28 cellular contexts compared by ENCODE assay signal in the genomic region with DNA sequence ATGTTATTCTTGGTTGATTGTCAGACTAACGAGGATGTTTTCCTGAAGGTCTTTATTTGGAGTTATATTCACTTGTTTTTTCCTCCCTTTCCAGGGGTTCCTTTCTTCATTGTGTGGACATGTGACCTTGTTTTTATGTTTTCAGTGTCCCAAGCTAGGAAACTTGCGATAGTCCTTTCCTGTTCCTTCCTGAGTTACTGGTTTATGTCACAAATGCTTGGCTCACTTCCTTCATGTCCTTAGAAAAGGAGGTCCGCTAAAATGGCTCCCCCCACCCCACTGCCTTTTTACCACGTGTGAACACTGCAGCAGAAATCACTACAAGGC.
A peak's percentile ranks its signal among the peaks of the same experiment; 100 is the strongest.
DNase-seq lines count a peak whose midpoint lies in the region; ATAC-seq, FAIRE-seq and TF ChIP-seq lines count a peak whose summit lies in the region.
"Had no signal": no experiment of that assay in that cellular context is flagged by ENCODE, and none has a peak within 500 bp of the region (broad histone marks: within the 10 kb centered on the region; RNA-seq: fewer than 3 reads in every experiment).

No MANE protein-coding gene starts in this region.

- H3K27ac ChIP-seq in HL-60 (replicated peaks): peak overlapping the region; percentile 74; the same call in 1 of the 2 replicates
- peak overlapping the region; percentile 65 for H3K27ac ChIP-seq in endothelial cell of umbilical vein (ENCODE audit: insufficient read depth, low read depth, low read length)
- peak overlapping the region; percentile 24 for H3K27ac ChIP-seq in right cardiac atrium (ENCODE audit: low read length)
- H3K27ac ChIP-seq: body of pancreas, Peyer's patch had no signal

- DNase-seq in HL-60 (ENCODE audit: low read depth in 1 of 2, low spot score in 1 of 2): no peak
- peak; percentile 95 for DNase-seq in endothelial cell of umbilical vein (ENCODE audit: low read depth, low spot score)
- peak in 1 of 3 donors; percentile 47 for DNase-seq in right cardiac atrium
- peak; percentile 82 for DNase-seq in pulmonary artery endothelial cell (ENCODE audit: low read depth, low spot score)
- no peak for DNase-seq in activated effector memory CD4-positive, alpha-beta T cell treated with Interleukin-2 at 50 U/mL for 16 hours
- DNase-seq in GM13977 (ENCODE audit: low spot score): no peak
- DNase-seq: activated CD8-positive, alpha-beta T cell treated with anti-CD3 and anti-CD28 coated beads, Interleukin-2, amount 10 ng/mL, durations not matched to agents 7 days and 5 days; activated effector memory CD4-positive, alpha-beta T cell treated with anti-CD3 and anti-CD28 coated beads, Interleukin-2, amount 50 U/mL, for 16 hours; activated T-cell treated with anti-CD3 and anti-CD28 coated beads for 4 hours; BE2C; body of pancreas; Caco-2; DMS79; effector memory CD8-positive, alpha-beta T cell; GOT3; Kasumi-1; kidney; midbrain; NCI-H1694 treated with DMSO at 0.1 percent for 48 hours; NCI-H2171 treated with DMSO at 0.1 percent for 48 hours; Peyer's patch; stimulated activated CD4-positive, alpha-beta T cell treated with anti-CD3 and anti-CD28 coated beads, Interleukin-1b, Interleukin-23, amount 100 ng/mL, for 48 hours; T-helper 17 cell had no signal

- in situ Hi-C loops in GM13977 (cut with MboI; ENCODE audit: low pct_unique_long_range_greater_than_20kb, low sequenced_read_pairs, unreplicated experiment): no loop called here

- no peaks in the 10 kb centered on the region for H3K36me3 ChIP-seq in endothelial cell of umbilical vein (ENCODE audit: control insufficient read depth in 2 of 2, extremely low read depth in 1 of 2, insufficient read depth in 2 of 2, low read length in 2 of 2)
- H3K36me3 ChIP-seq: BE2C, esophagus muscularis mucosa, Peyer's patch had no signal

- dilution Hi-C loops in endothelial cell of umbilical vein (cut with MboI; ENCODE audit: extremely low pct_ligation_motif_present, low sequenced_read_pairs): no loop called here

- H3K9me3 ChIP-seq in endothelial cell of umbilical vein (replicated peaks; ENCODE audit: control insufficient read depth, insufficient read depth, low read length) (no peaks in the 10 kb centered on the region), right cardiac atrium (ENCODE audit: control insufficient read depth, low read length) (peaks cover 4% of the 10 kb centered on the region)
- H3K9me3 ChIP-seq: BE2C, body of pancreas, Caco-2, Peyer's patch had no signal

- WGBS in right cardiac atrium: 24% methylated on average over 4 of the region's 4 CpGs

- H3K4me1 ChIP-seq in endothelial cell of umbilical vein (ENCODE audit: control insufficient read depth, extremely low read depth, insufficient read depth, low read length): peaks cover 28% of the 10 kb centered on the region
- H3K4me1 ChIP-seq in right cardiac atrium (ENCODE audit: control insufficient read depth, insufficient read depth, low read length): no peaks in the 10 kb centered on the region
- H3K4me1 ChIP-seq: BE2C, body of pancreas, Caco-2, Peyer's patch had no signal

- POLR2A ChIA-PET in endothelial cell of umbilical vein (lab: Charles Lee): interaction anchor here (0.5 kb wide), 1 partner anchor 264 kb away, joined by 6 read pairs; no protein-coding TSS in a partner anchor

- TF ChIP-seq CTCF in HL-60 (IDR thresholded peaks at IDR 0.05; ENCODE audit: insufficient read depth, low read length) (no peak), endothelial cell of umbilical vein (IDR thresholded peaks at IDR 0.05; ENCODE audit: extremely low read depth in 1 of 2, insufficient read depth in 1 of 2, low read depth in 1 of 2, low read length in 2 of 2) (no peak), GM13977 (IDR thresholded peaks at IDR 0.05; ENCODE audit: extremely low read depth, insufficient read depth, missing control alignments) (no peak)

- no peak for TF ChIP-seq POLR2A in endothelial cell of umbilical vein (IDR thresholded peaks at IDR 0.05; ENCODE audit: low read depth, low read length)

- H3K27me3 ChIP-seq in HL-60 (ENCODE audit: insufficient read depth, poor library complexity, severe bottlenecking): no peaks in the 10 kb centered on the region
- no peaks in the 10 kb centered on the region for H3K27me3 ChIP-seq in endothelial cell of umbilical vein (ENCODE audit: control insufficient read depth in 2 of 2, insufficient read depth in 2 of 2, low read length in 2 of 2)
- no peaks in the 10 kb centered on the region for H3K27me3 ChIP-seq in right cardiac atrium (ENCODE audit: control insufficient read depth, insufficient read depth)
- H3K27me3 ChIP-seq: BE2C, body of pancreas, esophagus muscularis mucosa, Peyer's patch had no signal

- peak; percentile 96 for FAIRE-seq in endothelial cell of umbilical vein (lab: Jason Lieb, UNC)
- FAIRE-seq: kidney had no signal

- intact Hi-C loops in endothelial cell of umbilical vein (cut with micrococcal nuclease) (loop anchor here (1.0 to 5.0 kb wide), 18 partner anchors 16 to 1192 kb away; partner anchors contain the start of gene TCF4), right cardiac atrium (cut with DNase I) (no loop called here)

- H3K79me2 ChIP-seq in endothelial cell of umbilical vein (ENCODE audit: control insufficient read depth, insufficient read depth, low read length): no peaks in the 10 kb centered on the region

- H3K4me3 ChIP-seq in HL-60 (replicated peaks; ENCODE audit: insufficient read depth, low read length) (no peak overlapping the region), endothelial cell of umbilical vein (replicated peaks in 1 of 3; ENCODE audit: insufficient read depth in 1 of 3, low read depth in 1 of 3, low read length in 3 of 3) (no peak overlapping the region), right cardiac atrium (ENCODE audit: low read length) (no peak overlapping the region)
- H3K4me3 ChIP-seq: body of pancreas, esophagus muscularis mucosa, Peyer's patch, skin epidermis had no signal

- H3K9ac ChIP-seq in endothelial cell of umbilical vein (replicated peaks; ENCODE audit: extremely low read depth, insufficient read depth, low read length): peak overlapping the region; percentile 25

- H2AFZ ChIP-seq in endothelial cell of umbilical vein (ENCODE audit: low read depth, low read length): peak overlapping the region; percentile 38

- CTCF ChIA-PET in endothelial cell of umbilical vein (lab: Charles Lee): interaction anchor here (0.9 to 1.5 kb wide), 2 partner anchors 12 to 16 kb away, joined by 3 to 5 read pairs; no protein-coding TSS in a partner anchor

- ATAC-seq in right cardiac atrium (peak; percentile 45 to 80), GM21576 (IDR thresholded peaks at IDR 0.05; ENCODE audit: unreplicated experiment) (no peak), HG03565 (IDR thresholded peaks at IDR 0.05; ENCODE audit: unreplicated experiment) (no peak)
- ATAC-seq: activated CD8-positive, alpha-beta T cell treated with anti-CD3 and anti-CD28 coated beads, Interleukin-2, amount 10 ng/mL, durations not matched to agents 7 days and 5 days; body of pancreas; effector memory CD8-positive, alpha-beta T cell; natural killer cell treated with Interleukin-12 subunit alpha and Interleukin-12 subunit beta and Interleukin-15 and Interleukin-18, amount 100 ng/mL, for 72 hours; T-helper 17 cell had no signal

- H3K9me1 ChIP-seq in endothelial cell of umbilical vein (replicated peaks; ENCODE audit: control insufficient read depth, extremely low read depth, insufficient read depth, low read length): no peaks in the 10 kb centered on the region

- BruUV-seq in endothelial cell of umbilical vein (replicated peaks; lab: Mats Ljungman, UMichigan): no TSS peak

- peak overlapping the region; percentile 51 for H3K4me2 ChIP-seq in endothelial cell of umbilical vein (ENCODE audit: insufficient read depth, low read length)

- H4K20me1 ChIP-seq in endothelial cell of umbilical vein (replicated peaks; ENCODE audit: control insufficient read depth, extremely low read depth, insufficient read depth, low read length): no peaks in the 10 kb centered on the region

TF ChIP-seq in endothelial cell of umbilical vein, 7 proteins besides CTCF, POLR2A, EP300 and RAD21:
- TF ChIP-seq GATA2 (IDR thresholded peaks at IDR 0.05; ENCODE audit: insufficient read depth, insufficient read length, low read depth, low read length) (no peak), FOS (IDR thresholded peaks at IDR 0.05; ENCODE audit: borderline replicate concordance, insufficient read depth, low read length) (no peak), MAX (IDR thresholded peaks at IDR 0.05; ENCODE audit: insufficient read depth, insufficient read length) (peak; percentile 53), EZH2 (IDR thresholded peaks at IDR 0.05; ENCODE audit: borderline replicate concordance, low read depth, low read length, severe bottlenecking) (no peak), POLR2AphosphoS5 (IDR thresholded peaks at IDR 0.05; ENCODE audit: insufficient read depth, low read depth, low read length) (peak; percentile 24), JUN (IDR thresholded peaks at IDR 0.05; ENCODE audit: borderline replicate concordance, insufficient read depth, insufficient read length, low read depth) (peak; percentile 91)
TF ChIP-seq in endothelial cell of umbilical vein: peak in this region for 3.

Comparison
In these comparisons a context has a peak if more than half of its experiments do, and no peak if none do; other contexts are left out.
1. DNase-seq: peak in endothelial cell of umbilical vein (single experiment) and pulmonary artery endothelial cell (single experiment); none in HL-60 (0 of 2), activated effector memory CD4-positive, alpha-beta T cell treated with Interleukin-2 at 50 U/mL for 16 hours (single experiment) and GM13977 (single experiment).
2. H3K27ac ChIP-seq: peak in every context shown above with its lines; median percentile 74 in HL-60; 65 in endothelial cell of umbilical vein; 24 in right cardiac atrium.
3. ATAC-seq: peak in right cardiac atrium (2 of 2); none in GM21576 (single experiment) and HG03565 (single experiment).